Comparison of ENCODE assay signal across 1 cellular context in the genomic region with DNA sequence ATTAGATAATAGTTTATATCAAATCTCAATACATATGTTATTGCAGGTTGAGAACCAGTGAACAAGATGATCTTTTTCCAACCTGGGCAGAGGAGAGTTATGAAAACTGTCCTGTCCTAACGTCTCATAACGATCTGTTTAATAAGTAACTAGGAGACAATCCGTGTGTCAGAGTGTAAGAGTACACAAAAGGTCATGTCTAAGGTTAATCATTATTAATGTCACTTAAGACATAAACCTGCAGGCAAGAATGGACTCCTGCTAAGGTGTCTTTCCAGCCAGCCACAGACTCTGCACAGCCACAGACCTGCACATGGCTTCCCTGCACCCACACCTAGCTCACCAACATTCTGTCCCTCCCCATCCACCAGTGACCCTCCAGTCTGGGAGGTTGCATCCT.
TF ChIP-seq lines count a peak whose summit lies in the region.

No MANE protein-coding gene starts in this region.

TF ChIP-seq in HepG2, 621 proteins besides CTCF, POLR2A, EP300 and RAD21 (continued from another document and continues in another):
- TF ChIP-seq IKZF5 (CRISPR knock-in tag; IDR thresholded peaks at IDR 0.05): no peak
- TF ChIP-seq YEATS2 (CRISPR knock-in tag; IDR thresholded peaks at IDR 0.05; ENCODE audit: borderline replicate concordance): no peak
- TF ChIP-seq ZNF703 (CRISPR knock-in tag; IDR thresholded peaks at IDR 0.05; ENCODE audit: borderline replicate concordance): no peak
- TF ChIP-seq, protein P1, sequence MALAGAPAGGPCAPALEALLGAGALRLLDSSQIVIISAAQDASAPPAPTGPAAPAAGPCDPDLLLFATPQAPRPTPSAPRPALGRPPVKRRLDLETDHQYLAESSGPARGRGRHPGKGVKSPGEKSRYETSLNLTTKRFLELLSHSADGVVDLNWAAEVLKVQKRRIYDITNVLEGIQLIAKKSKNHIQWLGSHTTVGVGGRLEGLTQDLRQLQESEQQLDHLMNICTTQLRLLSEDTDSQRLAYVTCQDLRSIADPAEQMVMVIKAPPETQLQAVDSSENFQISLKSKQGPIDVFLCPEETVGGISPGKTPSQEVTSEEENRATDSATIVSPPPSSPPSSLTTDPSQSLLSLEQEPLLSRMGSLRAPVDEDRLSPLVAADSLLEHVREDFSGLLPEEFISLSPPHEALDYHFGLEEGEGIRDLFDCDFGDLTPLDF (CRISPR knock-in tag; IDR thresholded peaks at IDR 0.05): no peak
- TF ChIP-seq ZNF264 (CRISPR knock-in tag; IDR thresholded peaks at IDR 0.05): no peak
- no peak for TF ChIP-seq TFDP2 (CRISPR knock-in tag; IDR thresholded peaks at IDR 0.05)
- TF ChIP-seq MBD4 (IDR thresholded peaks at IDR 0.05; ENCODE audit: borderline replicate concordance, low read length): no peak
- no peak for TF ChIP-seq ZNF792 (CRISPR knock-in tag; IDR thresholded peaks at IDR 0.05)
- TF ChIP-seq ZNF432 (CRISPR knock-in tag; IDR thresholded peaks at IDR 0.05; ENCODE audit: borderline replicate concordance): no peak
- no peak for TF ChIP-seq ZNF816 (CRISPR knock-in tag; IDR thresholded peaks at IDR 0.05; ENCODE audit: borderline replicate concordance)
- TF ChIP-seq ZNF17 (CRISPR knock-in tag; IDR thresholded peaks at IDR 0.05): no peak
- no peak for TF ChIP-seq FLYWCH1 (CRISPR knock-in tag; IDR thresholded peaks at IDR 0.05)
- TF ChIP-seq ONECUT2 (CRISPR knock-in tag; IDR thresholded peaks at IDR 0.05): no peak
- no peak for TF ChIP-seq ZNF713 (CRISPR knock-in tag; IDR thresholded peaks at IDR 0.05)
- TF ChIP-seq SMARCE1 (IDR thresholded peaks at IDR 0.05; ENCODE audit: borderline replicate concordance): no peak
- TF ChIP-seq SSRP1 (CRISPR knock-in tag; IDR thresholded peaks at IDR 0.05): no peak
- no peak for TF ChIP-seq ZBTB33 (CRISPR knock-in tag; IDR thresholded peaks at IDR 0.05)
- no peak for TF ChIP-seq TIGD3 (CRISPR knock-in tag; IDR thresholded peaks at IDR 0.05; ENCODE audit: borderline replicate concordance)
- no peak for TF ChIP-seq MED13 (CRISPR knock-in tag; IDR thresholded peaks at IDR 0.05)
- TF ChIP-seq MYNN (CRISPR knock-in tag; IDR thresholded peaks at IDR 0.05; ENCODE audit: low read depth): no peak
- TF ChIP-seq LRRFIP1 (CRISPR knock-in tag; conservative IDR thresholded peaks at IDR 0.05): no peak
- TF ChIP-seq ZNF543 (CRISPR knock-in tag; IDR thresholded peaks at IDR 0.05): no peak
- TF ChIP-seq KLF13 (CRISPR knock-in tag; IDR thresholded peaks at IDR 0.05): no peak
- TF ChIP-seq TBP (CRISPR knock-in tag; IDR thresholded peaks at IDR 0.05): no peak
- no peak for TF ChIP-seq ATF7 (IDR thresholded peaks at IDR 0.05)
- no peak for TF ChIP-seq ATF7 (CRISPR knock-in tag; IDR thresholded peaks at IDR 0.05)
- TF ChIP-seq, protein P2, sequence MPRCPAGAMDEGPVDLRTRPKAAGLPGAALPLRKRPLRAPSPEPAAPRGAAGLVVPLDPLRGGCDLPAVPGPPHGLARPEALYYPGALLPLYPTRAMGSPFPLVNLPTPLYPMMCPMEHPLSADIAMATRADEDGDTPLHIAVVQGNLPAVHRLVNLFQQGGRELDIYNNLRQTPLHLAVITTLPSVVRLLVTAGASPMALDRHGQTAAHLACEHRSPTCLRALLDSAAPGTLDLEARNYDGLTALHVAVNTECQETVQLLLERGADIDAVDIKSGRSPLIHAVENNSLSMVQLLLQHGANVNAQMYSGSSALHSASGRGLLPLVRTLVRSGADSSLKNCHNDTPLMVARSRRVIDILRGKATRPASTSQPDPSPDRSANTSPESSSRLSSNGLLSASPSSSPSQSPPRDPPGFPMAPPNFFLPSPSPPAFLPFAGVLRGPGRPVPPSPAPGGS (CRISPR knock-in tag; IDR thresholded peaks at IDR 0.05): no peak
- no peak for TF ChIP-seq ZNF780A (CRISPR knock-in tag; IDR thresholded peaks at IDR 0.05)
- TF ChIP-seq ZFAT (CRISPR knock-in tag; conservative IDR thresholded peaks at IDR 0.05): no peak
- TF ChIP-seq ISX (CRISPR knock-in tag; conservative IDR thresholded peaks at IDR 0.05): no peak
- TF ChIP-seq BRD4 (CRISPR knock-in tag; IDR thresholded peaks at IDR 0.05): no peak
- TF ChIP-seq ZNF350 (CRISPR knock-in tag; IDR thresholded peaks at IDR 0.05; ENCODE audit: borderline replicate concordance, low read depth): no peak
- no peak for TF ChIP-seq ZBTB2 (CRISPR knock-in tag; IDR thresholded peaks at IDR 0.05; ENCODE audit: low read depth)
- no peak for TF ChIP-seq SIN3B (IDR thresholded peaks at IDR 0.05; ENCODE audit: low read length)
- no peak for TF ChIP-seq ZNF775 (CRISPR knock-in tag; IDR thresholded peaks at IDR 0.05; ENCODE audit: borderline replicate concordance)
- no peak for TF ChIP-seq ZBTB20 (CRISPR knock-in tag; IDR thresholded peaks at IDR 0.05; ENCODE audit: borderline replicate concordance, low read depth)
- TF ChIP-seq, protein P3, sequence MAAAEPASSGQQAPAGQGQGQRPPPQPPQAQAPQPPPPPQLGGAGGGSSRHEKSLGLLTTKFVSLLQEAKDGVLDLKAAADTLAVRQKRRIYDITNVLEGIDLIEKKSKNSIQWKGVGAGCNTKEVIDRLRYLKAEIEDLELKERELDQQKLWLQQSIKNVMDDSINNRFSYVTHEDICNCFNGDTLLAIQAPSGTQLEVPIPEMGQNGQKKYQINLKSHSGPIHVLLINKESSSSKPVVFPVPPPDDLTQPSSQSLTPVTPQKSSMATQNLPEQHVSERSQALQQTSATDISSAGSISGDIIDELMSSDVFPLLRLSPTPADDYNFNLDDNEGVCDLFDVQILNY (CRISPR knock-in tag; conservative IDR thresholded peaks at IDR 0.05): no peak
- TF ChIP-seq CSRNP1 (CRISPR knock-in tag; IDR thresholded peaks at IDR 0.05): no peak
- TF ChIP-seq ZNF234 (CRISPR knock-in tag; conservative IDR thresholded peaks at IDR 0.05): no peak
- TF ChIP-seq RFX5 (IDR thresholded peaks at IDR 0.05; ENCODE audit: low read depth, low read length): no peak
- TF ChIP-seq SMC3 (IDR thresholded peaks at IDR 0.05; ENCODE audit: low read length): no peak
- no peak for TF ChIP-seq ZC3H13 (CRISPR knock-in tag; IDR thresholded peaks at IDR 0.05)
- TF ChIP-seq ZNF878 (CRISPR knock-in tag; IDR thresholded peaks at IDR 0.05): no peak
- 0 out of 2 replicates have a peak, but pooled peaks have one; percentile 41 for TF ChIP-seq GATAD2A (CRISPR knock-in tag; IDR thresholded peaks at IDR 0.05)
- TF ChIP-seq SRSF1 (optimal IDR thresholded peaks at IDR 0.05; ENCODE audit: low read depth, low read length): no peak
- TF ChIP-seq ZFP37 (CRISPR knock-in tag; IDR thresholded peaks at IDR 0.05; ENCODE audit: borderline replicate concordance): no peak
- no peak for TF ChIP-seq JDP2 (CRISPR knock-in tag; IDR thresholded peaks at IDR 0.05; ENCODE audit: borderline replicate concordance)
- no peak for TF ChIP-seq NR3C1 (CRISPR knock-in tag; IDR thresholded peaks at IDR 0.05)
- no peak for TF ChIP-seq KLF6 (CRISPR knock-in tag; IDR thresholded peaks at IDR 0.05)
- TF ChIP-seq SAP130 (CRISPR knock-in tag; IDR thresholded peaks at IDR 0.05; ENCODE audit: low read depth): peak; percentile 43; the same call in 1 of the 2 replicates
- TF ChIP-seq, protein P4, sequence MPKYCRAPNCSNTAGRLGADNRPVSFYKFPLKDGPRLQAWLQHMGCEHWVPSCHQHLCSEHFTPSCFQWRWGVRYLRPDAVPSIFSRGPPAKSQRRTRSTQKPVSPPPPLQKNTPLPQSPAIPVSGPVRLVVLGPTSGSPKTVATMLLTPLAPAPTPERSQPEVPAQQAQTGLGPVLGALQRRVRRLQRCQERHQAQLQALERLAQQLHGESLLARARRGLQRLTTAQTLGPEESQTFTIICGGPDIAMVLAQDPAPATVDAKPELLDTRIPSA (CRISPR knock-in tag; IDR thresholded peaks at IDR 0.05; ENCODE audit: borderline replicate concordance): no peak
- TF ChIP-seq NFE2L2 (IDR thresholded peaks at IDR 0.05; ENCODE audit: low read length): no peak
- no peak for TF ChIP-seq THAP11 (CRISPR knock-in tag; IDR thresholded peaks at IDR 0.05)
- no peak for TF ChIP-seq NR2C2 (CRISPR knock-in tag; IDR thresholded peaks at IDR 0.05; ENCODE audit: borderline replicate concordance)
- peak; percentile 45; the same call in 1 of the 2 replicates for TF ChIP-seq ZNF121 (CRISPR knock-in tag; IDR thresholded peaks at IDR 0.05)
- TF ChIP-seq ZSCAN22 (CRISPR knock-in tag; IDR thresholded peaks at IDR 0.05): no peak
- no peak for TF ChIP-seq IKZF4 (CRISPR knock-in tag; IDR thresholded peaks at IDR 0.05; ENCODE audit: borderline replicate concordance, low read depth, not compliant biosample characterization)
